Comparison of ENCODE assay signal across 11 cellular contexts in genomic region chr7:106767073-106767472, GRCh38.
DNase-seq lines count a peak whose midpoint lies in the region; ATAC-seq and TF ChIP-seq lines count a peak whose summit lies in the region.
"Had no signal": no experiment of that assay in that cellular context is flagged by ENCODE, and none has a peak within 500 bp of the region (broad histone marks: within the 10 kb centered on the region; RNA-seq: fewer than 3 reads in every experiment).

No MANE protein-coding gene starts in this region.

- no peaks in the 10 kb centered on the region for H3K27me3 Mint-ChIP-seq in activated CD4-positive, alpha-beta T cell treated with anti-CD3 and anti-CD28 coated beads, Interleukin-2, amount 10 ng/mL, durations not matched to agents 24 days and 14 days
- peaks cover 0 to 12% of the 10 kb centered on the region in 2 donors for H3K27me3 Mint-ChIP-seq in natural killer cell (ENCODE audit: low read depth in 2 of 2)

- no peaks in the 10 kb centered on the region for H3K9me3 ChIP-seq in OCI-LY3 (ENCODE audit: insufficient read depth, low read length)
- H3K9me3 ChIP-seq in neuronal stem cell (replicated peaks in 1 of 2; ENCODE audit: control insufficient read depth in 2 of 2, insufficient read depth in 1 of 2, low read depth in 1 of 2, low read length in 2 of 2) = no peaks in the 10 kb centered on the region

- H3K27me3 ChIP-seq in OCI-LY3 (ENCODE audit: low read depth, low read length) (no peaks in the 10 kb centered on the region), neuronal stem cell (ENCODE audit: control insufficient read depth in 3 of 3, insufficient read depth in 3 of 3, low read depth in 1 of 3, low read length in 3 of 3) (no peaks in the 10 kb centered on the region)

- no peak overlapping the region for H2AK5ac ChIP-seq in neuronal stem cell (ENCODE audit: low read depth, low read length)

- no peak overlapping the region for H4K91ac ChIP-seq in neuronal stem cell (ENCODE audit: low read depth, low read length, poor library complexity)

- H2BK15ac ChIP-seq in neuronal stem cell (ENCODE audit: low read length) = no peak overlapping the region

- H3K23ac ChIP-seq in neuronal stem cell (ENCODE audit: low read depth, low read length, poor library complexity) = no peak overlapping the region

- peak overlapping the region; percentile 48 for H3K27ac Mint-ChIP-seq in activated CD4-positive, alpha-beta T cell treated with anti-CD3 and anti-CD28 coated beads, Interleukin-2, amount 10 ng/mL, durations not matched to agents 24 days and 14 days
- peak overlapping the region; percentile 57 to 70 for H3K27ac Mint-ChIP-seq in natural killer cell

- H4K8ac ChIP-seq in neuronal stem cell (ENCODE audit: low read depth, low read length) = no peak overlapping the region

- intact Hi-C loops in activated CD4-positive, alpha-beta T cell treated with anti-CD3 and anti-CD28 coated beads, Interleukin-2, amount 10 ng/mL, durations not matched to agents 24 days and 14 days (cut with micrococcal nuclease) = no loop called here
- intact Hi-C loops in natural killer cell (cut with micrococcal nuclease) = no loop called here

- H2BK120ac ChIP-seq in neuronal stem cell (ENCODE audit: low read depth, low read length) = no peak overlapping the region

- H3K4me2 ChIP-seq in OCI-LY3 (ENCODE audit: low read length) (0 out of 2 replicates have a peak overlapping the region, but pooled peaks have one; percentile 67), neuronal stem cell (ENCODE audit: insufficient read depth, low read length, poor library complexity, severe bottlenecking) (no peak overlapping the region)

- no peaks in the 10 kb centered on the region for H3K79me2 ChIP-seq in OCI-LY3 (ENCODE audit: low read length)

- WGBS in neuronal stem cell (ENCODE audit: extremely low coverage in 2 of 2, insufficient read length in 2 of 2, insufficient replicate concordance in 1 of 2), 2 donors = no CpG with 5 or more reads among the region's 2 CpGs

- no peak for DNase-seq in activated CD4-positive, alpha-beta T cell treated with anti-CD3 and anti-CD28 coated beads, Interleukin-2, amount 10 ng/mL, durations not matched to agents 24 days and 14 days
- DNase-seq in activated CD4-positive, alpha-beta T cell treated with anti-CD3 and anti-CD28 coated beads for 1 hour = no peak
- DNase-seq in astrocyte of the hippocampus (ENCODE audit: low read depth, low spot score) = peak; percentile 57
- DNase-seq in natural killer cell = no peak
- no peak for DNase-seq in neuronal stem cell (ENCODE audit: low spot score)
- DNase-seq in NCI-H345 (lab: John Stamatoyannopoulos, UW) = no peak
- DNase-seq: NCI-H1105; NK-92 treated with Interleukin-12 subunit alpha and Interleukin-12 subunit beta, amount 100 ng/mL, for 24 hours; substantia nigra had no signal

- H3K4me1 ChIP-seq in OCI-LY3 (ENCODE audit: low read length) (peaks cover 50% of the 10 kb centered on the region), neuronal stem cell (ENCODE audit: control insufficient read depth in 2 of 2, insufficient read depth in 1 of 2, low read depth in 1 of 2, low read length in 2 of 2) (no peaks in the 10 kb centered on the region)

- TF ChIP-seq CTCF in OCI-LY3 (IDR thresholded peaks at IDR 0.05; ENCODE audit: low read depth, low read length) = no peak
- no peak for TF ChIP-seq CTCF in natural killer cell (IDR thresholded peaks at IDR 0.05)

- H3K36me3 ChIP-seq in OCI-LY3 (replicated peaks; ENCODE audit: low read depth, low read length) (peaks cover 4% of the 10 kb centered on the region), neuronal stem cell (replicated peaks in 1 of 2; ENCODE audit: control insufficient read depth in 2 of 2, insufficient read depth in 2 of 2, low read length in 2 of 2) (no peaks in the 10 kb centered on the region)

- H2BK12ac ChIP-seq in neuronal stem cell (ENCODE audit: low read length) = no peak overlapping the region

- peak overlapping the region; percentile 2 for H3K4me3 Mint-ChIP-seq in activated CD4-positive, alpha-beta T cell treated with anti-CD3 and anti-CD28 coated beads, Interleukin-2, amount 10 ng/mL, durations not matched to agents 24 days and 14 days
- H3K4me3 Mint-ChIP-seq in natural killer cell = peak overlapping the region; percentile 76

- H3K79me1 ChIP-seq in neuronal stem cell (ENCODE audit: low read depth, low read length) = no peaks in the 10 kb centered on the region

- no peak overlapping the region for H2BK5ac ChIP-seq in neuronal stem cell (ENCODE audit: low read length)

- peaks cover 34% of the 10 kb centered on the region for H3K4me1 Mint-ChIP-seq in activated CD4-positive, alpha-beta T cell treated with anti-CD3 and anti-CD28 coated beads, Interleukin-2, amount 10 ng/mL, durations not matched to agents 24 days and 14 days
- H3K4me1 Mint-ChIP-seq in natural killer cell = peaks cover 20 to 23% of the 10 kb centered on the region in 2 donors

- H4K20me1 ChIP-seq in OCI-LY3 (ENCODE audit: insufficient read depth, low read length) = no peaks in the 10 kb centered on the region

- ATAC-seq in natural killer cell (peak in 1 of 3 donors; percentile 29), HG02588 (IDR thresholded peaks at IDR 0.05; ENCODE audit: unreplicated experiment) (no peak)

- H2AFZ ChIP-seq in OCI-LY3 (ENCODE audit: low read depth, low read length) (no peak overlapping the region), neuronal stem cell (ENCODE audit: low read length) (no peak overlapping the region)

- no peaks in the 10 kb centered on the region for H3K36me3 Mint-ChIP-seq in activated CD4-positive, alpha-beta T cell treated with anti-CD3 and anti-CD28 coated beads, Interleukin-2, amount 10 ng/mL, durations not matched to agents 24 days and 14 days (ENCODE audit: low read depth)
- no peaks in the 10 kb centered on the region for H3K36me3 Mint-ChIP-seq in natural killer cell

- H3K18ac ChIP-seq in neuronal stem cell (ENCODE audit: low read length) = no peak overlapping the region

- H3K9me3 Mint-ChIP-seq in activated CD4-positive, alpha-beta T cell treated with anti-CD3 and anti-CD28 coated beads, Interleukin-2, amount 10 ng/mL, durations not matched to agents 24 days and 14 days = no peaks in the 10 kb centered on the region
- H3K9me3 Mint-ChIP-seq in natural killer cell = no peaks in the 10 kb centered on the region

- H3K27ac ChIP-seq in OCI-LY3 (ENCODE audit: low read length) = peak overlapping the region; percentile 95
- no peak overlapping the region for H3K27ac ChIP-seq in neuronal stem cell (replicated peaks; ENCODE audit: low read length)

- H3K4ac ChIP-seq in neuronal stem cell (ENCODE audit: low read length) = no peak overlapping the region

- no peak overlapping the region for H3K14ac ChIP-seq in neuronal stem cell (ENCODE audit: low read length)

- no peak overlapping the region for H3K4me3 ChIP-seq in OCI-LY3 (ENCODE audit: low read length)
- no peak overlapping the region for H3K4me3 ChIP-seq in neuronal stem cell (ENCODE audit: low read length in 2 of 2)

- peak overlapping the region; percentile 51; the same call in 1 of the 2 replicates for H3K9ac ChIP-seq in OCI-LY3 (ENCODE audit: low read length)
- no peak overlapping the region for H3K9ac ChIP-seq in neuronal stem cell (ENCODE audit: low read depth, low read length, poor library complexity)
